ENCODE assay signal across 13 cellular contexts in genomic region chr15:99424131-99424571, GRCh38.
DNase-seq lines count a peak whose midpoint lies in the region; ATAC-seq lines count a peak whose summit lies in the region.
"Had no signal": no experiment of that assay in that cellular context is flagged by ENCODE, and none has a peak within 500 bp of the region (broad histone marks: within the 10 kb centered on the region; RNA-seq: fewer than 3 reads in every experiment).

No MANE protein-coding gene starts in this region.

- no peak overlapping the region for H3K4me3 Mint-ChIP-seq in stimulated activated naive CD8-positive, alpha-beta T cell treated with anti-CD3 and anti-CD28 coated beads, Interleukin-15, Interleukin-2, amounts not matched to agents 100 ng/mL and 50 ng/mL, for 24 hours

- no peak for DNase-seq in stimulated activated naive CD8-positive, alpha-beta T cell treated with anti-CD3 and anti-CD28 coated beads, Interleukin-15, Interleukin-2, amounts not matched to agents 100 U/mL and 50 U/mL, for 24 hours
- no peak for DNase-seq in effector memory CD4-positive, alpha-beta T cell
- DNase-seq in posterior vena cava (ENCODE audit: low spot score), result peak; percentile 70
- DNase-seq in dedifferentiated amniotic fluid mesenchymal stem cell (ENCODE audit: extremely low spot score), result no peak
- DNase-seq in hepatic stellate cell (ENCODE audit: low spot score), result no peak
- no peak for DNase-seq in G401 (ENCODE audit: low spot score)
- DNase-seq: BE2C; DMS153; NCI-H748 treated with DMSO at 0.1 percent for 48 hours; nucleus accumbens; stimulated activated naive CD4-positive, alpha-beta T cell had no signal

- no peak for ATAC-seq in stimulated activated naive CD8-positive, alpha-beta T cell treated with anti-CD3 and anti-CD28 coated beads, Interleukin-15, Interleukin-2, amounts not matched to agents 100 U/mL and 50 U/mL, for 24 hours

- H3K4me1 Mint-ChIP-seq in stimulated activated naive CD8-positive, alpha-beta T cell treated with anti-CD3 and anti-CD28 coated beads, Interleukin-15, Interleukin-2, amounts not matched to agents 100 ng/mL and 50 ng/mL, for 24 hours (ENCODE audit: low read depth), result peaks cover 65% of the 10 kb centered on the region

- H3K27me3 ChIP-seq in effector memory CD4-positive, alpha-beta T cell (replicated peaks; ENCODE audit: control insufficient read depth, insufficient read depth, low read length, poor library complexity, severe bottlenecking), result no peaks in the 10 kb centered on the region
- H3K27me3 ChIP-seq: BE2C had no signal

- H3K27me3 Mint-ChIP-seq in stimulated activated naive CD8-positive, alpha-beta T cell treated with anti-CD3 and anti-CD28 coated beads, Interleukin-15, Interleukin-2, amounts not matched to agents 100 ng/mL and 50 ng/mL, for 24 hours, result no peaks in the 10 kb centered on the region

- H3K27ac ChIP-seq in effector memory CD4-positive, alpha-beta T cell (ENCODE audit: insufficient read depth, low read length, poor library complexity, severe bottlenecking), result peak overlapping the region; percentile 66

- H3K9me3 ChIP-seq in effector memory CD4-positive, alpha-beta T cell (ENCODE audit: control insufficient read depth, low read length), result no peaks in the 10 kb centered on the region
- H3K9me3 ChIP-seq: BE2C had no signal

- H3K9me3 Mint-ChIP-seq in stimulated activated naive CD8-positive, alpha-beta T cell treated with anti-CD3 and anti-CD28 coated beads, Interleukin-15, Interleukin-2, amounts not matched to agents 100 ng/mL and 50 ng/mL, for 24 hours, result no peaks in the 10 kb centered on the region

- intact Hi-C loops in posterior vena cava (cut with DNase I), result loop anchor here in 1 of 2 donors (5.0 kb wide), 1 partner anchor 1608 kb away; no protein-coding TSS in a partner anchor

- H3K36me3 Mint-ChIP-seq in stimulated activated naive CD8-positive, alpha-beta T cell treated with anti-CD3 and anti-CD28 coated beads, Interleukin-15, Interleukin-2, amounts not matched to agents 100 ng/mL and 50 ng/mL, for 24 hours (ENCODE audit: low read depth), result peaks cover 4% of the 10 kb centered on the region

- no peaks in the 10 kb centered on the region for H3K36me3 ChIP-seq in effector memory CD4-positive, alpha-beta T cell (ENCODE audit: control insufficient read depth, insufficient read depth, low read length)
- H3K36me3 ChIP-seq: BE2C had no signal

- in situ Hi-C loops in G401 (cut with HindIII; ENCODE audit: low sequenced_read_pairs), result no loop called here

- peaks cover 28% of the 10 kb centered on the region for H3K4me1 ChIP-seq in effector memory CD4-positive, alpha-beta T cell (ENCODE audit: control insufficient read depth, insufficient read depth, low read length, poor library complexity, severe bottlenecking)

- peak overlapping the region; percentile 90 for H3K27ac Mint-ChIP-seq in stimulated activated naive CD8-positive, alpha-beta T cell treated with anti-CD3 and anti-CD28 coated beads, Interleukin-15, Interleukin-2, amounts not matched to agents 100 ng/mL and 50 ng/mL, for 24 hours

- H3K4me3 ChIP-seq in effector memory CD4-positive, alpha-beta T cell (ENCODE audit: insufficient read depth, low read depth, low read length, poor library complexity, severe bottlenecking), result no peak overlapping the region
- H3K4me3 ChIP-seq: smooth muscle cell had no signal
